ENCODE assay signal across 14 cellular contexts in the genomic region with DNA sequence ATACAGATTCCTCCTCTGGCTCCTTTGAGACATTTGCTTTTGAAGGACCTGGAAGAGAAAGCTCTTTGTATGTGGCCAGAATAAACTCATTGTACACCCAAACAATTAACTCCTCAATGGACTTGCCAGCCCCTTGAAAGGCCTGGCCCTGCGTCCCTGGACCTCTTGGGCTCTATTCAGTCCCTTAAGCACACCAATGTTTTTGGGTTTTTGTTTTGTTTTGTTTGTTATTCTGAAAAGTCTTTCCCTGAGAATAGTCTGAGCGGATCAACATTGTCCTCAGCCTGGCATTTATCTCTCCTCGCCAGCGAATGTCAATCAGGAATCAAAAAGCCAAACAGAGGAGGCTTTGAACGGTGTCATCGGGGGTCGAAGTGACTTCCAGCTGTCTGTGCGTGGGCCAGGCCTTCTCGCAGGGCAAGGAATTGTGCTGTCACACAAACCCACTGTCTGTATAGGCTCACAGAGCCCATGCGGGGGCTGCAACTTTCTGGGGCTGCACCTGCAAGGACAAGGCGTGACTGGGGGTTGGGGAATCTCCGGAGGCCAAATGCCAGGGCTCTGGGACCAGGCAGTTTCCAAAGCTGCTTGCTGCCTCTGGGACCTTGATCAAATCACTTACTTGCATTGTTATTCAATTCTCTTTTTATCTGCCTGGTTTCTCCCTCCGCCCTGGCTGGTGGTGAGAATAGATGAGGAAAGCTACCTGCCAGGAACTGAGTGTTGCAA.
"Had no signal": no experiment of that assay in that cellular context is flagged by ENCODE, and none has a peak within 500 bp of the region (broad histone marks: within the 10 kb centered on the region; RNA-seq: fewer than 3 reads in every experiment).

No MANE protein-coding gene starts in this region.

- H2AFZ ChIP-seq: parathyroid adenoma had no signal

- H3K36me3 ChIP-seq: heart left ventricle had no signal

- H3K27me3 Mint-ChIP-seq: type B pancreatic cell had no signal

- H3K27me3 ChIP-seq: dorsolateral prefrontal cortex, foreskin keratinocyte had no signal

- H3K27ac ChIP-seq: foreskin keratinocyte, heart left ventricle, parathyroid adenoma had no signal

- H3K4me3 ChIP-seq: heart left ventricle had no signal

- H3K27ac Mint-ChIP-seq: activated naive CD8-positive, alpha-beta T cell treated with anti-CD3 and anti-CD28 coated beads for 36 hours; activated T-cell treated with anti-CD3 and anti-CD28 coated beads, Interleukin-2, amount 50 U/mL, for 72 hours; type B pancreatic cell had no signal

- H3K4me1 ChIP-seq: parathyroid adenoma had no signal

- FAIRE-seq: endothelial cell of umbilical vein, small intestine had no signal

- ATAC-seq: activated T-cell treated with anti-CD3 and anti-CD28 coated beads, Interleukin-2, amount 50 U/mL, for 72 hours; foreskin keratinocyte; heart left ventricle had no signal

- H3K9ac ChIP-seq: parathyroid adenoma had no signal

- H3K79me2 ChIP-seq: parathyroid adenoma had no signal

- H3K4me1 Mint-ChIP-seq: activated naive CD8-positive, alpha-beta T cell treated with anti-CD3 and anti-CD28 coated beads for 36 hours had no signal

- H3K4me3 Mint-ChIP-seq: activated naive CD8-positive, alpha-beta T cell treated with anti-CD3 and anti-CD28 coated beads for 36 hours; activated T-cell treated with anti-CD3 and anti-CD28 coated beads, Interleukin-2, amount 50 U/mL, for 72 hours; type B pancreatic cell had no signal

- DNase-seq: activated CD4-positive, alpha-beta T cell treated with anti-CD3 and anti-CD28 coated beads for 1 hour; activated CD4-positive, alpha-beta T cell treated with anti-CD3 and anti-CD28 coated beads, Interleukin-2, amount 50 U/mL, for 48 hours; activated gamma-delta T cell treated with Interleukin-2 at 50 U/mL for 16 hours; activated naive CD8-positive, alpha-beta T cell treated with anti-CD3 and anti-CD28 coated beads for 36 hours; activated T-cell treated with anti-CD3 and anti-CD28 coated beads, Interleukin-2, amount 50 U/mL, for 72 hours; dorsolateral prefrontal cortex; foreskin keratinocyte; heart left ventricle; kidney glomerular epithelial cell; small intestine; T-helper 9 cell had no signal

- H3K36me3 Mint-ChIP-seq: activated naive CD8-positive, alpha-beta T cell treated with anti-CD3 and anti-CD28 coated beads for 36 hours; type B pancreatic cell had no signal

- H3K9me3 Mint-ChIP-seq: activated naive CD8-positive, alpha-beta T cell treated with anti-CD3 and anti-CD28 coated beads for 36 hours; activated T-cell treated with anti-CD3 and anti-CD28 coated beads, Interleukin-2, amount 50 U/mL, for 72 hours; type B pancreatic cell had no signal
